ENCODE assay signal across 1 cellular context in the genomic region with DNA sequence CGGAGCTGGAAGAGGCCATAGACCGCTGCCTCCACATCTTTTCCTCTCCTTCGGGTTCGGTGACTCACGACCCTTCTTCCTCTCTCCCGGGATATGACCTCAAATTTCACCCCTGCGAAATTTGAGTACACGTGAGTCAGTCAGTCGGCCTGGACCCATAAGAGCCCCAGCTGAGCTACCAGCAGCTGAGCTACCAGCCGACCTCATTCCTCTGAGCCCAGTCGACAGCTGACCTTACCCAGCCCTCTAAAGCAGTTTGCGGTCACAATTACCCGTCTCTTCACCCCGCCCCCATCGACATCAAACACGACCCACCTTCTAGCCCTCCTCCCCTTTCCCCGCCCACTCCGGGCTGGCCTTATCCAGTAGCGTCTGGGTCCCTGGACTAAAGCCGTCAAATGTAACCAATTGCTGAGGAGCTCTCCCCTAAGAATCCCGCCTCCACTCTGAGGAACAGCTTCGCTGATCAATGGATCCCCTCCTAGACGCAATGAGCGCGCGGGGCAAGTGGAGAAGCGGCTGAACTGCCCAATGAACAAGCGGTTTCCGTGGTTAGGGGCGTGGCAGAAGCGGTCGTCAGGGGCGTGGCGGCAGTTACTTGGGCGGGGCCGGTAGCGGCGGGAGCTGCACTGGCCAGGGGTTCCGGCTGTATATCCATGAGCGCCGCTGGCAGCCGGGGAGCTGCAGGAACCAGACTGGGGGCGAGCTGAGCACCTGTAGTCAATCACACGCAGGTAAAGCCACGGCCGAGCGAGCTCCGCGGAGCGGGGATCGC.
TF ChIP-seq lines count a peak whose summit lies in the region.

A gene with protein sequence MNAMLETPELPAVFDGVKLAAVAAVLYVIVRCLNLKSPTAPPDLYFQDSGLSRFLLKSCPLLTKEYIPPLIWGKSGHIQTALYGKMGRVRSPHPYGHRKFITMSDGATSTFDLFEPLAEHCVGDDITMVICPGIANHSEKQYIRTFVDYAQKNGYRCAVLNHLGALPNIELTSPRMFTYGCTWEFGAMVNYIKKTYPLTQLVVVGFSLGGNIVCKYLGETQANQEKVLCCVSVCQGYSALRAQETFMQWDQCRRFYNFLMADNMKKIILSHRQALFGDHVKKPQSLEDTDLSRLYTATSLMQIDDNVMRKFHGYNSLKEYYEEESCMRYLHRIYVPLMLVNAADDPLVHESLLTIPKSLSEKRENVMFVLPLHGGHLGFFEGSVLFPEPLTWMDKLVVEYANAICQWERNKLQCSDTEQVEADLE (plus strand): TSS at position 627 of the 775 bp plus-strand sequence. CDS start 27,872 bp downstream, outside the sequence.

TF ChIP-seq in K562, 482 proteins besides CTCF, POLR2A, EP300 and RAD21 (continued from another document and continues in another):
- TF ChIP-seq, protein P1, sequence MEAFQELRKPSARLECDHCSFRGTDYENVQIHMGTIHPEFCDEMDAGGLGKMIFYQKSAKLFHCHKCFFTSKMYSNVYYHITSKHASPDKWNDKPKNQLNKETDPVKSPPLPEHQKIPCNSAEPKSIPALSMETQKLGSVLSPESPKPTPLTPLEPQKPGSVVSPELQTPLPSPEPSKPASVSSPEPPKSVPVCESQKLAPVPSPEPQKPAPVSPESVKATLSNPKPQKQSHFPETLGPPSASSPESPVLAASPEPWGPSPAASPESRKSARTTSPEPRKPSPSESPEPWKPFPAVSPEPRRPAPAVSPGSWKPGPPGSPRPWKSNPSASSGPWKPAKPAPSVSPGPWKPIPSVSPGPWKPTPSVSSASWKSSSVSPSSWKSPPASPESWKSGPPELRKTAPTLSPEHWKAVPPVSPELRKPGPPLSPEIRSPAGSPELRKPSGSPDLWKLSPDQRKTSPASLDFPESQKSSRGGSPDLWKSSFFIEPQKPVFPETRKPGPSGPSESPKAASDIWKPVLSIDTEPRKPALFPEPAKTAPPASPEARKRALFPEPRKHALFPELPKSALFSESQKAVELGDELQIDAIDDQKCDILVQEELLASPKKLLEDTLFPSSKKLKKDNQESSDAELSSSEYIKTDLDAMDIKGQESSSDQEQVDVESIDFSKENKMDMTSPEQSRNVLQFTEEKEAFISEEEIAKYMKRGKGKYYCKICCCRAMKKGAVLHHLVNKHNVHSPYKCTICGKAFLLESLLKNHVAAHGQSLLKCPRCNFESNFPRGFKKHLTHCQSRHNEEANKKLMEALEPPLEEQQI (IDR thresholded peaks at IDR 0.05): no peak
- peak; percentile 82 for TF ChIP-seq SMAD4 (CRISPR knock-in tag; conservative IDR thresholded peaks at IDR 0.05)
- TF ChIP-seq, protein P2, sequence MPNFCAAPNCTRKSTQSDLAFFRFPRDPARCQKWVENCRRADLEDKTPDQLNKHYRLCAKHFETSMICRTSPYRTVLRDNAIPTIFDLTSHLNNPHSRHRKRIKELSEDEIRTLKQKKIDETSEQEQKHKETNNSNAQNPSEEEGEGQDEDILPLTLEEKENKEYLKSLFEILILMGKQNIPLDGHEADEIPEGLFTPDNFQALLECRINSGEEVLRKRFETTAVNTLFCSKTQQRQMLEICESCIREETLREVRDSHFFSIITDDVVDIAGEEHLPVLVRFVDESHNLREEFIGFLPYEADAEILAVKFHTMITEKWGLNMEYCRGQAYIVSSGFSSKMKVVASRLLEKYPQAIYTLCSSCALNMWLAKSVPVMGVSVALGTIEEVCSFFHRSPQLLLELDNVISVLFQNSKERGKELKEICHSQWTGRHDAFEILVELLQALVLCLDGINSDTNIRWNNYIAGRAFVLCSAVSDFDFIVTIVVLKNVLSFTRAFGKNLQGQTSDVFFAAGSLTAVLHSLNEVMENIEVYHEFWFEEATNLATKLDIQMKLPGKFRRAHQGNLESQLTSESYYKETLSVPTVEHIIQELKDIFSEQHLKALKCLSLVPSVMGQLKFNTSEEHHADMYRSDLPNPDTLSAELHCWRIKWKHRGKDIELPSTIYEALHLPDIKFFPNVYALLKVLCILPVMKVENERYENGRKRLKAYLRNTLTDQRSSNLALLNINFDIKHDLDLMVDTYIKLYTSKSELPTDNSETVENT (CRISPR knock-in tag; IDR thresholded peaks at IDR 0.05): peak; percentile 66
- 0 out of 4 replicates have a peak, but pooled peaks of 1 of the 2 experiments have one; percentile 14 for TF ChIP-seq KDM1A (IDR thresholded peaks at IDR 0.05)
- TF ChIP-seq NCOA1 (IDR thresholded peaks at IDR 0.05; ENCODE audit: low read depth): peak; percentile 53; the same call in 1 of the 2 replicates
- TF ChIP-seq, protein P3, sequence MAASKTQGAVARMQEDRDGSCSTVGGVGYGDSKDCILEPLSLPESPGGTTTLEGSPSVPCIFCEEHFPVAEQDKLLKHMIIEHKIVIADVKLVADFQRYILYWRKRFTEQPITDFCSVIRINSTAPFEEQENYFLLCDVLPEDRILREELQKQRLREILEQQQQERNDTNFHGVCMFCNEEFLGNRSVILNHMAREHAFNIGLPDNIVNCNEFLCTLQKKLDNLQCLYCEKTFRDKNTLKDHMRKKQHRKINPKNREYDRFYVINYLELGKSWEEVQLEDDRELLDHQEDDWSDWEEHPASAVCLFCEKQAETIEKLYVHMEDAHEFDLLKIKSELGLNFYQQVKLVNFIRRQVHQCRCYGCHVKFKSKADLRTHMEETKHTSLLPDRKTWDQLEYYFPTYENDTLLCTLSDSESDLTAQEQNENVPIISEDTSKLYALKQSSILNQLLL (CRISPR knock-in tag; IDR thresholded peaks at IDR 0.05; ENCODE audit: borderline replicate concordance): no peak
- TF ChIP-seq MYBL2 (IDR thresholded peaks at IDR 0.05; ENCODE audit: low read depth): no peak; the same call in 1 of the 2 replicates
- no peak for TF ChIP-seq MYBL2 (CRISPR knock-in tag; IDR thresholded peaks at IDR 0.05; ENCODE audit: borderline replicate concordance)
- no peak for TF ChIP-seq SETDB1 (IDR thresholded peaks at IDR 0.05; ENCODE audit: low read length)
- no peak for TF ChIP-seq HNRNPK (IDR thresholded peaks at IDR 0.05; ENCODE audit: low read depth, low read length, poor library complexity, severe bottlenecking)
- peak; percentile 78 for TF ChIP-seq ZFX (CRISPR knock-in tag; IDR thresholded peaks at IDR 0.05)
- TF ChIP-seq, protein P4, sequence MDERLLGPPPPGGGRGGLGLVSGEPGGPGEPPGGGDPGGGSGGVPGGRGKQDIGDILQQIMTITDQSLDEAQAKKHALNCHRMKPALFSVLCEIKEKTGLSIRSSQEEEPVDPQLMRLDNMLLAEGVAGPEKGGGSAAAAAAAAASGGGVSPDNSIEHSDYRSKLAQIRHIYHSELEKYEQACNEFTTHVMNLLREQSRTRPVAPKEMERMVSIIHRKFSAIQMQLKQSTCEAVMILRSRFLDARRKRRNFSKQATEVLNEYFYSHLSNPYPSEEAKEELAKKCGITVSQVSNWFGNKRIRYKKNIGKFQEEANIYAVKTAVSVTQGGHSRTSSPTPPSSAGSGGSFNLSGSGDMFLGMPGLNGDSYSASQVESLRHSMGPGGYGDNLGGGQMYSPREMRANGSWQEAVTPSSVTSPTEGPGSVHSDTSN (CRISPR knock-in tag; IDR thresholded peaks at IDR 0.05; ENCODE audit: low read depth): peak; percentile 94
- TF ChIP-seq, protein P4 (tag; conservative IDR thresholded peaks at IDR 0.05; ENCODE audit: low read depth): peak; percentile 100
- TF ChIP-seq KDM4B (IDR thresholded peaks at IDR 0.05; ENCODE audit: borderline replicate concordance in 2 of 2, low read depth in 1 of 2): 0 out of 4 replicates have a peak, but pooled peaks of 1 of the 2 experiments have one; percentile 26
- 0 out of 2 replicates have a peak, but pooled peaks have one; percentile 73 for TF ChIP-seq ZNF589 (CRISPR knock-in tag; IDR thresholded peaks at IDR 0.05; ENCODE audit: low read depth)
- TF ChIP-seq, protein P5, sequence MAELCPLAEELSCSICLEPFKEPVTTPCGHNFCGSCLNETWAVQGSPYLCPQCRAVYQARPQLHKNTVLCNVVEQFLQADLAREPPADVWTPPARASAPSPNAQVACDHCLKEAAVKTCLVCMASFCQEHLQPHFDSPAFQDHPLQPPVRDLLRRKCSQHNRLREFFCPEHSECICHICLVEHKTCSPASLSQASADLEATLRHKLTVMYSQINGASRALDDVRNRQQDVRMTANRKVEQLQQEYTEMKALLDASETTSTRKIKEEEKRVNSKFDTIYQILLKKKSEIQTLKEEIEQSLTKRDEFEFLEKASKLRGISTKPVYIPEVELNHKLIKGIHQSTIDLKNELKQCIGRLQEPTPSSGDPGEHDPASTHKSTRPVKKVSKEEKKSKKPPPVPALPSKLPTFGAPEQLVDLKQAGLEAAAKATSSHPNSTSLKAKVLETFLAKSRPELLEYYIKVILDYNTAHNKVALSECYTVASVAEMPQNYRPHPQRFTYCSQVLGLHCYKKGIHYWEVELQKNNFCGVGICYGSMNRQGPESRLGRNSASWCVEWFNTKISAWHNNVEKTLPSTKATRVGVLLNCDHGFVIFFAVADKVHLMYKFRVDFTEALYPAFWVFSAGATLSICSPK (IDR thresholded peaks at IDR 0.05; ENCODE audit: borderline replicate concordance): no peak
- TF ChIP-seq NEUROD1 (IDR thresholded peaks at IDR 0.05; ENCODE audit: borderline replicate concordance, low read depth, low read length, partially characterized antibody): peak; percentile 98
- peak; percentile 83 to 89 for TF ChIP-seq ARNT (IDR thresholded peaks at IDR 0.05)
- peak; percentile 79 for TF ChIP-seq NCOR1 (IDR thresholded peaks at IDR 0.05)
- TF ChIP-seq LEF1 (IDR thresholded peaks at IDR 0.05): peak; percentile 95
- TF ChIP-seq, protein P6, sequence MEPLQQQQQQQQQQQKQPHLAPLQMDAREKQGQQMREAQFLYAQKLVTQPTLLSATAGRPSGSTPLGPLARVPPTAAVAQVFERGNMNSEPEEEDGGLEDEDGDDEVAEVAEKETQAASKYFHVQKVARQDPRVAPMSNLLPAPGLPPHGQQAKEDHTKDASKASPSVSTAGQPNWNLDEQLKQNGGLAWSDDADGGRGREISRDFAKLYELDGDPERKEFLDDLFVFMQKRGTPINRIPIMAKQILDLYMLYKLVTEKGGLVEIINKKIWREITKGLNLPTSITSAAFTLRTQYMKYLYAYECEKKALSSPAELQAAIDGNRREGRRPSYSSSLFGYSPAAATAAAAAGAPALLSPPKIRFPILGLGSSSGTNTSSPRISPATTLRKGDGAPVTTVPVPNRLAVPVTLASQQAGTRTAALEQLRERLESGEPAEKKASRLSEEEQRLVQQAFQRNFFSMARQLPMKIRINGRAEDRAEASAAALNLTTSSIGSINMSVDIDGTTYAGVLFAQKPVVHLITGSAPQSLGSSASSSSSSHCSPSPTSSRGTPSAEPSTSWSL (CRISPR knock-in tag; IDR thresholded peaks at IDR 0.05; ENCODE audit: borderline replicate concordance): no peak
- peak; percentile 79 for TF ChIP-seq JUND (IDR thresholded peaks at IDR 0.05; ENCODE audit: borderline replicate concordance, low read depth, low read length)
- TF ChIP-seq JUND (tag; IDR thresholded peaks at IDR 0.05; ENCODE audit: borderline replicate concordance, low read depth, low read length): peak; percentile 74; the same call in 1 of the 3 replicates
- TF ChIP-seq, protein P7, sequence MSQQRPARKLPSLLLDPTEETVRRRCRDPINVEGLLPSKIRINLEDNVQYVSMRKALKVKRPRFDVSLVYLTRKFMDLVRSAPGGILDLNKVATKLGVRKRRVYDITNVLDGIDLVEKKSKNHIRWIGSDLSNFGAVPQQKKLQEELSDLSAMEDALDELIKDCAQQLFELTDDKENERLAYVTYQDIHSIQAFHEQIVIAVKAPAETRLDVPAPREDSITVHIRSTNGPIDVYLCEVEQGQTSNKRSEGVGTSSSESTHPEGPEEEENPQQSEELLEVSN (IDR thresholded peaks at IDR 0.05; ENCODE audit: borderline replicate concordance in 1 of 2, extremely low read depth in 1 of 2, insufficient read depth in 1 of 2, insufficient read length in 1 of 2, low read depth in 1 of 2, low read length in 1 of 2, poor library complexity in 1 of 2, severe bottlenecking in 1 of 2): peak in 1 of 2 experiments; percentile 55
- peak; percentile 68 for TF ChIP-seq TAF1 (IDR thresholded peaks at IDR 0.05; ENCODE audit: control insufficient read depth, extremely low read depth, insufficient read depth, low read length, severe bottlenecking)
- TF ChIP-seq ZNF75A (CRISPR knock-in tag; IDR thresholded peaks at IDR 0.05): no peak
- TF ChIP-seq, protein P8, sequence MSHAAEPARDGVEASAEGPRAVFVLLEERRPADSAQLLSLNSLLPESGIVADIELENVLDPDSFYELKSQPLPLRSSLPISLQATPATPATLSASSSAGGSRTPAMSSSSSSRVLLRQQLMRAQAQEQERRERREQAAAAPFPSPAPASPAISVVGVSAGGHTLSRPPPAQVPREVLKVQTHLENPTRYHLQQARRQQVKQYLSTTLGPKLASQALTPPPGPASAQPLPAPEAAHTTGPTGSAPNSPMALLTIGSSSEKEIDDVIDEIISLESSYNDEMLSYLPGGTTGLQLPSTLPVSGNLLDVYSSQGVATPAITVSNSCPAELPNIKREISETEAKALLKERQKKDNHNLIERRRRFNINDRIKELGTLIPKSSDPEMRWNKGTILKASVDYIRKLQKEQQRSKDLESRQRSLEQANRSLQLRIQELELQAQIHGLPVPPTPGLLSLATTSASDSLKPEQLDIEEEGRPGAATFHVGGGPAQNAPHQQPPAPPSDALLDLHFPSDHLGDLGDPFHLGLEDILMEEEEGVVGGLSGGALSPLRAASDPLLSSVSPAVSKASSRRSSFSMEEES (CRISPR knock-in tag; IDR thresholded peaks at IDR 0.05): no peak
- TF ChIP-seq, protein P9, sequence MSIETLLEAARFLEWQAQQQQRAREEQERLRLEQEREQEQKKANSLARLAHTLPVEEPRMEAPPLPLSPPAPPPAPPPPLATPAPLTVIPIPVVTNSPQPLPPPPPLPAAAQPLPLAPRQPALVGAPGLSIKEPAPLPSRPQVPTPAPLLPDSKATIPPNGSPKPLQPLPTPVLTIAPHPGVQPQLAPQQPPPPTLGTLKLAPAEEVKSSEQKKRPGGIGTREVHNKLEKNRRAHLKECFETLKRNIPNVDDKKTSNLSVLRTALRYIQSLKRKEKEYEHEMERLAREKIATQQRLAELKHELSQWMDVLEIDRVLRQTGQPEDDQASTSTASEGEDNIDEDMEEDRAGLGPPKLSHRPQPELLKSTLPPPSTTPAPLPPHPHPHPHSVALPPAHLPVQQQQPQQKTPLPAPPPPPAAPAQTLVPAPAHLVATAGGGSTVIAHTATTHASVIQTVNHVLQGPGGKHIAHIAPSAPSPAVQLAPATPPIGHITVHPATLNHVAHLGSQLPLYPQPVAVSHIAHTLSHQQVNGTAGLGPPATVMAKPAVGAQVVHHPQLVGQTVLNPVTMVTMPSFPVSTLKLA (conservative IDR thresholded peaks at IDR 0.05): peak; percentile 60 to 80; a peak in 3 of 4 replicates
